Comparison of ENCODE assay signal across 18 cellular contexts in genomic region chr5:172170251-172170701, GRCh38. TPM values are rescaled to one million over a fixed set of nuclear protein-coding genes. Genes with fewer than 3 reads are reported as not detected.
DNase-seq lines count a peak whose midpoint lies in the region; ATAC-seq and TF ChIP-seq lines count a peak whose summit lies in the region.
"Had no signal": no experiment of that assay in that cellular context is flagged by ENCODE, and none has a peak within 500 bp of the region (broad histone marks: within the 10 kb centered on the region; RNA-seq: fewer than 3 reads in every experiment).

No MANE protein-coding gene starts in this region.

- H3K4me2 ChIP-seq in mammary epithelial cell (ENCODE audit: insufficient read depth, low read depth, low read length) = no peak overlapping the region

- 17% methylated on average over 9 of the region's 9 CpGs for WGBS in mammary epithelial cell (ENCODE audit: low coverage, missing lambda C conversion rate)

- no peak overlapping the region for H3K4me3 Mint-ChIP-seq in activated CD8-positive, alpha-beta T cell treated with anti-CD3 and anti-CD28 coated beads for 36 hours

- H3K9ac ChIP-seq in mammary epithelial cell (ENCODE audit: insufficient read depth, low read length) (no peak overlapping the region), subcutaneous abdominal adipose tissue (ENCODE audit: low read length in 5 of 5) (no peak overlapping the region)

- BruUV-seq in mammary epithelial cell (replicated peaks; lab: Mats Ljungman, UMichigan) = no TSS peak

- CTCF ChIA-PET in mammary epithelial cell (lab: Charles Lee; ENCODE audit: low non-redundant PET) = no interaction called here
- CTCF ChIA-PET in activated CD8-positive, alpha-beta T cell treated with anti-CD3 and anti-CD28 coated beads for 36 hours (lab: Charles Lee) = interaction anchor here (0.9 to 1.2 kb wide), 2 partner anchors 19 to 55 kb away, joined by 3 to 4 read pairs; partner anchors contain the start of gene STK10

- peaks cover 96% of the 10 kb centered on the region for H3K79me2 ChIP-seq in mammary epithelial cell (ENCODE audit: insufficient read depth, low read length)

- H3K27me3 ChIP-seq in breast epithelium (no peaks in the 10 kb centered on the region), mammary epithelial cell (ENCODE audit: insufficient read depth, low read length) (no peaks in the 10 kb centered on the region), subcutaneous abdominal adipose tissue (ENCODE audit: control insufficient read depth in 5 of 5, insufficient read depth in 4 of 5, low read length in 5 of 5) (no peaks in the 10 kb centered on the region)
- H3K27me3 ChIP-seq: ascending aorta had no signal

- no peak for ATAC-seq in activated CD8-positive, alpha-beta T cell treated with anti-CD3 and anti-CD28 coated beads for 36 hours
- peak; percentile 78 for ATAC-seq in left ventricle myocardium superior

- peak overlapping the region; percentile 84 for H3K27ac Mint-ChIP-seq in activated CD8-positive, alpha-beta T cell treated with anti-CD3 and anti-CD28 coated beads for 36 hours
- H3K27ac Mint-ChIP-seq: progenitor cell of endocrine pancreas had no signal

- in situ Hi-C loops in mammary epithelial cell (cut with MboI; ENCODE audit: low sequenced_read_pairs in 2 of 2) = no loop called here

- peaks cover 56% of the 10 kb centered on the region for H3K36me3 Mint-ChIP-seq in activated CD8-positive, alpha-beta T cell treated with anti-CD3 and anti-CD28 coated beads for 36 hours (ENCODE audit: low read depth)

- no peak for TF ChIP-seq CTCF in breast epithelium (IDR thresholded peaks at IDR 0.05)
- no peak for TF ChIP-seq CTCF in mammary epithelial cell (conservative IDR thresholded peaks at IDR 0.05 in 1 of 2, IDR thresholded peaks at IDR 0.05 in 1 of 2; ENCODE audit: extremely low read depth in 1 of 2, insufficient read depth in 1 of 2, low read depth in 1 of 2, low read length in 2 of 2)
- no peak for TF ChIP-seq CTCF in activated CD8-positive, alpha-beta T cell treated with anti-CD3 and anti-CD28 coated beads for 36 hours (IDR thresholded peaks at IDR 0.05)

- no peaks in the 10 kb centered on the region for H3K27me3 Mint-ChIP-seq in activated CD8-positive, alpha-beta T cell treated with anti-CD3 and anti-CD28 coated beads for 36 hours
- H3K27me3 Mint-ChIP-seq: progenitor cell of endocrine pancreas had no signal

- dilution Hi-C loops in mammary epithelial cell (cut with HindIII; ENCODE audit: low sequenced_read_pairs) = no loop called here

- H3K9me3 Mint-ChIP-seq in activated CD8-positive, alpha-beta T cell treated with anti-CD3 and anti-CD28 coated beads for 36 hours = no peaks in the 10 kb centered on the region

- H4K20me1 ChIP-seq in mammary epithelial cell (ENCODE audit: insufficient read depth, low read length) = no peaks in the 10 kb centered on the region

- H3K27ac ChIP-seq in breast epithelium (peak overlapping the region; percentile 4 to 69), mammary epithelial cell (ENCODE audit: insufficient read depth, low read depth, low read length) (no peak overlapping the region), subcutaneous abdominal adipose tissue (ENCODE audit: low read depth, low read length) (peak overlapping the region; percentile 3)
- H3K27ac ChIP-seq: ascending aorta, RWPE1 had no signal

- POLR2A ChIA-PET in activated CD8-positive, alpha-beta T cell treated with anti-CD3 and anti-CD28 coated beads for 36 hours (lab: Charles Lee) = interaction anchor here (1.1 to 7.4 kb wide), 2 partner anchors 16 to 20 kb away, joined by 3 to 124 read pairs; partner anchors contain the start of gene STK10

- DNase-seq in breast epithelium (ENCODE audit: low spot score in 2 of 2) (peak in 1 of 2 donors; percentile 72), mammary epithelial cell (no peak), left ventricle myocardium superior (peak; percentile 60), DMS79 treated with DMSO at 0.1 percent for 48 hours (lab: John Stamatoyannopoulos, UW) (no peak), DMS 273 treated with DMSO at 0.1 percent for 48 hours (lab: John Stamatoyannopoulos, UW) (no peak)
- peak; percentile 33 for DNase-seq in activated CD8-positive, alpha-beta T cell treated with anti-CD3 and anti-CD28 coated beads for 36 hours
- DNase-seq in effector CD4-positive, alpha-beta T cell = no peak
- DNase-seq: NCI-H1436; NCI-H524 treated with DMSO at 0.1 percent for 48 hours; stimulated activated CD8-positive, alpha-beta memory T cell treated with anti-CD3 and anti-CD28 coated beads, Interleukin-4, amount 100 ng/mL, for 48 hours; T-helper 9 cell had no signal

- no peak for TF ChIP-seq POLR2A in breast epithelium (IDR thresholded peaks at IDR 0.05)

- H3K9me3 ChIP-seq in breast epithelium = no peaks in the 10 kb centered on the region
- no peaks in the 10 kb centered on the region for H3K9me3 ChIP-seq in mammary epithelial cell (replicated peaks; ENCODE audit: insufficient read depth, low read length)
- H3K9me3 ChIP-seq in subcutaneous abdominal adipose tissue (ENCODE audit: control insufficient read depth in 5 of 5, low read length in 5 of 5) = no peaks in the 10 kb centered on the region
- H3K9me3 ChIP-seq: ascending aorta had no signal

- H3K4me1 ChIP-seq in breast epithelium (peaks cover 0 to 4% of the 10 kb centered on the region in 2 donors), mammary epithelial cell (ENCODE audit: insufficient read depth, low read length) (peaks cover 18% of the 10 kb centered on the region), subcutaneous abdominal adipose tissue (ENCODE audit: control insufficient read depth in 5 of 5, insufficient read depth in 5 of 5, low read length in 5 of 5) (peaks cover 5 to 74% (median 36%) of the 10 kb centered on the region in 5 donors)
- H3K4me1 ChIP-seq: ascending aorta had no signal

- no peak overlapping the region for H2AFZ ChIP-seq in mammary epithelial cell (ENCODE audit: low read depth, low read length)

- H3K4me3 ChIP-seq in breast epithelium = no peak overlapping the region
- H3K4me3 ChIP-seq in mammary epithelial cell (replicated peaks in 1 of 3; ENCODE audit: insufficient read depth in 1 of 3, low read depth in 2 of 3, low read length in 3 of 3) = no peak overlapping the region
- H3K4me3 ChIP-seq in subcutaneous abdominal adipose tissue (ENCODE audit: low read depth in 1 of 5, low read length in 5 of 5) = no peak overlapping the region
- H3K4me3 ChIP-seq: ascending aorta had no signal

- no peaks in the 10 kb centered on the region for H3K36me3 ChIP-seq in breast epithelium
- no peaks in the 10 kb centered on the region for H3K36me3 ChIP-seq in mammary epithelial cell (ENCODE audit: insufficient read depth, low read length)
- peaks cover 0 to 5% (median 0%) of the 10 kb centered on the region in 5 donors for H3K36me3 ChIP-seq in subcutaneous abdominal adipose tissue (ENCODE audit: control insufficient read depth in 5 of 5, insufficient read depth in 5 of 5, low read length in 5 of 5)
- H3K36me3 ChIP-seq: ascending aorta had no signal

- intact Hi-C loops in breast epithelium (cut with DNase I; ENCODE audit: low total_unique reads) = no loop called here
- intact Hi-C loops in mammary epithelial cell (cut with micrococcal nuclease) = no loop called here
- intact Hi-C loops in activated CD8-positive, alpha-beta T cell treated with anti-CD3 and anti-CD28 coated beads for 36 hours (cut with micrococcal nuclease) = no loop called here
- intact Hi-C loops in left ventricle myocardium superior (cut with micrococcal nuclease) = no loop called here

- H3K4me1 Mint-ChIP-seq in activated CD8-positive, alpha-beta T cell treated with anti-CD3 and anti-CD28 coated beads for 36 hours (ENCODE audit: low read depth) = peaks cover 77% of the 10 kb centered on the region

RNA-seq across cellular contexts. Expression of gene STK10, which starts 17.7 kb away (rescaled TPM):
- total RNA-seq in breast epithelium = 10 to 100 TPM; 17.1 to 32.5 (median 23.3) TPM
- 10 to 100 TPM; 50.8 to 65.0 TPM for total RNA-seq in mammary epithelial cell
- polyA plus RNA-seq in mammary epithelial cell = 18.8 TPM
- polyA minus RNA-seq in mammary epithelial cell = 65.2 TPM
- 100 to 1,000 TPM; 142 to 143 TPM for total RNA-seq in activated CD8-positive, alpha-beta T cell treated with anti-CD3 and anti-CD28 coated beads for 36 hours
- total RNA-seq in left ventricle myocardium superior = 6.9 TPM

RNA-seq across cellular contexts. Expression of gene EFCAB9, which starts 23.7 kb away (rescaled TPM):
- total RNA-seq in breast epithelium (not detected), mammary epithelial cell (not detected), left ventricle myocardium superior (not detected)
- polyA plus RNA-seq in mammary epithelial cell = not detected
- polyA minus RNA-seq in mammary epithelial cell = not detected
- total RNA-seq in activated CD8-positive, alpha-beta T cell treated with anti-CD3 and anti-CD28 coated beads for 36 hours = not detected
- total RNA-seq: activated CD8-positive, alpha-beta memory T cell treated with anti-CD3 and anti-CD28 coated beads for 36 hours; ascending aorta; mononuclear cell; progenitor cell of endocrine pancreas; ureter had no signal

Comparison
In these comparisons a context has a peak if more than half of its experiments do, and no peak if none do; other contexts are left out.
1. DNase-seq: peak in activated CD8-positive, alpha-beta T cell treated with anti-CD3 and anti-CD28 coated beads for 36 hours (single experiment) and left ventricle myocardium superior (single experiment); none in mammary epithelial cell (single experiment), DMS79 treated with DMSO at 0.1 percent for 48 hours (single experiment), DMS 273 treated with DMSO at 0.1 percent for 48 hours (single experiment) and effector CD4-positive, alpha-beta T cell (single experiment).